In genomic region chr1:89962024-89962741, GRCh38 we compare ENCODE assay signal across 16 cellular contexts. TPM values are rescaled to one million over a fixed set of nuclear protein-coding genes. Genes with fewer than 3 reads are reported as not detected.
DNase-seq lines count a peak whose midpoint lies in the region; ATAC-seq and FAIRE-seq lines count a peak whose summit lies in the region.
"Had no signal": no experiment of that assay in that cellular context is flagged by ENCODE, and none has a peak within 500 bp of the region (broad histone marks: within the 10 kb centered on the region; RNA-seq: fewer than 3 reads in every experiment).

No MANE protein-coding gene starts in this region.

- no peak overlapping the region for H4K8ac ChIP-seq in mesenchymal stem cell (ENCODE audit: low read length)

- no peaks in the 10 kb centered on the region for H3K9me3 ChIP-seq in mesenchymal stem cell (ENCODE audit: control insufficient read depth, low read length)
- H3K9me3 ChIP-seq: breast epithelium, neutrophil, spleen had no signal

- no peaks in the 10 kb centered on the region for H3K79me1 ChIP-seq in mesenchymal stem cell (replicated peaks; ENCODE audit: low read length, poor library complexity, severe bottlenecking)

- no peak overlapping the region for H3K4ac ChIP-seq in mesenchymal stem cell (ENCODE audit: low read depth in 1 of 2, low read length in 2 of 2)

- H2AFZ ChIP-seq in mesenchymal stem cell (ENCODE audit: low read depth, low read length), result no peak overlapping the region

- no peak overlapping the region for H3K14ac ChIP-seq in mesenchymal stem cell (ENCODE audit: low read length in 2 of 2)

- H2BK12ac ChIP-seq in mesenchymal stem cell (ENCODE audit: low read length in 2 of 2), result peak overlapping the region in 1 of 2 experiments; percentile 63

- H2BK5ac ChIP-seq in mesenchymal stem cell (ENCODE audit: low read depth, low read length, poor library complexity, severe bottlenecking), result no peak overlapping the region

- H2BK120ac ChIP-seq in mesenchymal stem cell (ENCODE audit: low read depth, low read length), result no peak overlapping the region

- H3K4me3 ChIP-seq in mesenchymal stem cell (ENCODE audit: insufficient read depth in 1 of 2, low read depth in 1 of 2, low read length in 2 of 2), result no peak overlapping the region
- H3K4me3 ChIP-seq: breast epithelium, spleen had no signal

- no peak overlapping the region for H3K4me2 ChIP-seq in mesenchymal stem cell (ENCODE audit: low read length, poor library complexity, severe bottlenecking)

- peaks cover 3% of the 10 kb centered on the region for H3K4me1 ChIP-seq in mesenchymal stem cell (ENCODE audit: control insufficient read depth, insufficient read depth, low read depth, low read length)
- H3K4me1 ChIP-seq: breast epithelium had no signal

- H3K9ac ChIP-seq in mesenchymal stem cell (ENCODE audit: low read length), result no peak overlapping the region

- H3K18ac ChIP-seq in mesenchymal stem cell (ENCODE audit: low read depth in 1 of 2, low read length in 2 of 2), result peak overlapping the region in 1 of 2 experiments; percentile 66

- WGBS in mesenchymal stem cell, result 0% methylated on average over 3 of the region's 6 CpGs

- no peaks in the 10 kb centered on the region for H3K36me3 ChIP-seq in mesenchymal stem cell (ENCODE audit: control insufficient read depth in 1 of 2, insufficient read depth in 2 of 2, low read depth in 1 of 2, low read length in 2 of 2)
- H3K36me3 ChIP-seq: breast epithelium, neutrophil, spleen had no signal

- ATAC-seq in GM18861 (IDR thresholded peaks at IDR 0.05; ENCODE audit: unreplicated experiment), result no peak

- H2AK5ac ChIP-seq in mesenchymal stem cell (ENCODE audit: low read length, severe bottlenecking), result no peak overlapping the region

- H2BK15ac ChIP-seq in mesenchymal stem cell (ENCODE audit: low read depth, poor library complexity, severe bottlenecking), result no peak overlapping the region

- DNase-seq in EL, result peak; percentile 67
- no peak for DNase-seq in HTR-8/SVneo (ENCODE audit: insufficient read length, low spot score)
- peak; percentile 26 for DNase-seq in brain pericyte (ENCODE audit: low read depth, low spot score)
- peak; percentile 94 for DNase-seq in mesenchymal stem cell
- no peak for DNase-seq in NCI-H748 (lab: John Stamatoyannopoulos, UW; ENCODE audit: unreplicated experiment)
- DNase-seq in superior temporal gyrus (ENCODE audit: extremely low spot score), result no peak
- DNase-seq in cerebellar cortex (ENCODE audit: low spot score), result no peak
- DNase-seq: activated effector memory CD4-positive, alpha-beta T cell treated with anti-CD3 and anti-CD28 coated beads, Interleukin-2, amount 50 U/mL, for 16 hours; KG1; mesendoderm; NCI-H187 treated with DMSO at 0.1 percent for 48 hours; NCI-H69; spleen had no signal

- H3K27me3 ChIP-seq in mesenchymal stem cell (ENCODE audit: control insufficient read depth in 1 of 2, insufficient read depth in 1 of 2, low read length in 2 of 2), result no peaks in the 10 kb centered on the region
- H3K27me3 ChIP-seq: breast epithelium, neutrophil, spleen had no signal

- H4K91ac ChIP-seq in mesenchymal stem cell (ENCODE audit: low read length), result no peak overlapping the region

- no peak overlapping the region for H3K27ac ChIP-seq in mesenchymal stem cell (ENCODE audit: low read length, poor library complexity, severe bottlenecking)
- H3K27ac ChIP-seq: breast epithelium, neutrophil had no signal

- peak; percentile 33 for FAIRE-seq in HTR-8/SVneo (lab: Jason Lieb, UNC)

- H3K23ac ChIP-seq in mesenchymal stem cell (ENCODE audit: low read length in 2 of 2), result no peak overlapping the region

RNA-seq across cellular contexts. Expression of gene ZNF326, which starts 32.7 kb away (rescaled TPM):
- 15.3 TPM for polyA plus RNA-seq in mesenchymal stem cell (2013, experiment 1 of 2)
- polyA plus RNA-seq in mesenchymal stem cell (2013, experiment 2 of 2), result 15.0 TPM

Comparison
In these comparisons a context has a peak if more than half of its experiments do, and no peak if none do; other contexts are left out.
1. DNase-seq: peak in EL (single experiment), brain pericyte (single experiment) and mesenchymal stem cell (single experiment); none in HTR-8/SVneo (single experiment), NCI-H748 (single experiment), superior temporal gyrus (single experiment) and cerebellar cortex (single experiment).